ENCODE assay signal across 30 cellular contexts in genomic region chrX:103148075-103148474, GRCh38. TPM values are rescaled to one million over a fixed set of nuclear protein-coding genes. Genes with fewer than 3 reads are reported as not detected.
"Had no signal": no experiment of that assay in that cellular context is flagged by ENCODE, and none has a peak within 500 bp of the region (broad histone marks: within the 10 kb centered on the region; RNA-seq: fewer than 3 reads in every experiment).

No MANE protein-coding gene starts in this region.

- DNase-seq: kidney glomerular epithelial cell; left cardiac atrium; left lung; lower lobe of right lung; mesendoderm; naive B cell; natural killer cell; nephron progenitor cell; occipital lobe; psoas muscle; right lobe of liver; stimulated activated CD4-positive, alpha-beta T cell treated with anti-CD3 and anti-CD28 coated beads, Interleukin-1b, Interleukin-23, amount 100 ng/mL, for 48 hours; stimulated activated CD4-positive, alpha-beta T cell treated with anti-CD3 and anti-CD28 coated beads, Interleukin-2, amount 100 ng/mL, for 48 hours; stimulated activated CD4-positive, alpha-beta T cell treated with anti-CD3 and anti-CD28 coated beads, Interleukin-4, amount 100 ng/mL, for 4 hours; stimulated activated CD8-positive, alpha-beta memory T cell treated with anti-CD3 and anti-CD28 coated beads, Interleukin-4, amount 100 ng/mL, for 48 hours; stimulated activated naive CD4-positive, alpha-beta T cell treated with Interleukin-2 at 50 U/mL for 16 hours; stimulated activated naive CD8-positive, alpha-beta T cell treated with anti-CD3 and anti-CD28 coated beads, Interleukin-15, amount 100 ng/mL, for 72 hours; testis; thyroid gland; transverse colon; upper lobe of left lung had no signal

- H3K27me3 ChIP-seq: hepatocyte, left lung, neural progenitor cell, neutrophil, right lobe of liver, testis, thyroid gland, transverse colon, upper lobe of left lung had no signal

- H3K4me1 ChIP-seq: left lung, lower lobe of right lung, neural progenitor cell, parathyroid adenoma, psoas muscle, right lobe of liver, testis, thyroid gland, upper lobe of left lung had no signal

- H2AFZ ChIP-seq: hepatocyte, neural progenitor cell, parathyroid adenoma had no signal

- H3K9me3 ChIP-seq: left lung, lower lobe of right lung, neutrophil, right lobe of liver, testis, thyroid gland, transverse colon, upper lobe of left lung had no signal

- H3K79me2 ChIP-seq: hepatocyte, parathyroid adenoma had no signal

- ATAC-seq: left cardiac atrium; left lung; lower lobe of right lung; natural killer cell; psoas muscle; right lobe of liver; stimulated activated memory B cell treated with anti-CD40 and anti-IgM and Interleukin-4, amounts not matched to agents 10 μg/mL and 1 μg/mL and 100 μg/mL, for 72 hours; stimulated activated naive CD8-positive, alpha-beta T cell treated with anti-CD3 and anti-CD28 coated beads, Interleukin-15, amount 100 ng/mL, for 72 hours had no signal

- H3K4me2 ChIP-seq: hepatocyte, neural progenitor cell, smooth muscle cell had no signal

- H3K36me3 ChIP-seq: left lung, lower lobe of right lung, neural progenitor cell, neutrophil, right lobe of liver, thyroid gland, transverse colon, upper lobe of left lung had no signal

- H3K9ac ChIP-seq: neural progenitor cell, parathyroid adenoma had no signal

- H3K4me3 ChIP-seq: hepatocyte, left lung, lower lobe of right lung, neural progenitor cell, psoas muscle, right lobe of liver, smooth muscle cell, testis, thyroid gland, transverse colon, upper lobe of left lung had no signal

- H3K27ac ChIP-seq: hepatocyte, left lung, lower lobe of right lung, neural progenitor cell, neutrophil, parathyroid adenoma, psoas muscle, right lobe of liver, testis, thyroid gland, transverse colon, upper lobe of left lung had no signal

RNA-seq across cellular contexts. Expression of gene NXF3, which starts 55.1 kb away (rescaled TPM):
- total RNA-seq: hepatocyte, mesothelial cell of epicardium, natural killer cell, occipital lobe, osteocyte, skeletal muscle tissue, smooth muscle cell had no signal
- polyA plus RNA-seq: smooth muscle cell had no signal
